Comparison of ENCODE assay signal across 30 cellular contexts in genomic region chr1:117553468-117553867, GRCh38.
"Had no signal": no experiment of that assay in that cellular context is flagged by ENCODE, and none has a peak within 500 bp of the region (broad histone marks: within the 10 kb centered on the region; RNA-seq: fewer than 3 reads in every experiment).

No MANE protein-coding gene starts in this region.

- FAIRE-seq: bronchial epithelial cell, TTC549 had no signal

- DNase-seq: activated B cell treated with CpG ODN at 0.5 μM for 24 hours; activated CD4-positive, alpha-beta memory T cell treated with anti-CD3 and anti-CD28 coated beads, Interleukin-2, amount 10 ng/mL, durations not matched to agents 7 days and 5 days; activated CD4-positive, alpha-beta T cell treated with anti-CD3 and anti-CD28 coated beads for 4 hours; activated CD4-positive, alpha-beta T cell treated with anti-CD3 and anti-CD28 coated beads, Interleukin-2, amount 10 ng/mL, durations not matched to agents 24 days and 14 days; activated CD4-positive, alpha-beta T cell treated with anti-CD3 and anti-CD28 coated beads, Interleukin-2, amount 50 U/mL, for 1 hour; activated CD4-positive, alpha-beta T cell treated with anti-CD3 and anti-CD28 coated beads, Interleukin-2, amount 50 U/mL, for 4 hours; activated CD4-positive, CD25-positive, alpha-beta regulatory T cell treated with anti-CD3 and anti-CD28 coated beads, Interleukin-2, amount 50 U/mL, for 72 hours; activated CD8-positive, alpha-beta memory T cell treated with anti-CD3 and anti-CD28 coated beads for 24 hours; activated CD8-positive, alpha-beta memory T cell treated with anti-CD3 and anti-CD28 coated beads, Interleukin-2, amount 10 ng/mL, durations not matched to agents 7 days and 5 days; activated CD8-positive, alpha-beta memory T cell treated with anti-CD3 and anti-CD28 coated beads, Interleukin-2, amount 50 U/mL, for 48 hours; activated CD8-positive, alpha-beta T cell treated with anti-CD3 and anti-CD28 coated beads, Interleukin-2, amount 10 ng/mL, durations not matched to agents 7 days and 5 days; activated effector memory CD4-positive, alpha-beta T cell treated with Interleukin-2 at 50 U/mL for 16 hours; activated gamma-delta T cell; activated naive CD4-positive, alpha-beta T cell treated with anti-CD3 and anti-CD28 coated beads, Interleukin-2, amount 10 ng/mL, durations not matched to agents 7 days and 5 days; activated naive CD4-positive, alpha-beta T cell treated with Interleukin-2 at 50 U/mL for 16 hours; activated naive CD8-positive, alpha-beta T cell treated with anti-CD3 and anti-CD28 coated beads, Interleukin-2, amount 10 ng/mL, durations not matched to agents 7 days and 5 days; activated naive CD8-positive, alpha-beta T cell treated with anti-CD3 and anti-CD28 coated beads, Interleukin-2, amount 50 U/mL, for 24 hours; activated T-cell treated with anti-CD3 and anti-CD28 coated beads, Interleukin-2, amount 50 U/mL, for 24 hours; activated T-cell treated with anti-CD3 and anti-CD28 coated beads, Interleukin-2, amount 50 U/mL, for 48 hours; amygdala; anterior cingulate cortex; caudate nucleus; cerebellar nuclear complex; T-helper 2 cell; T-helper 9 cell had no signal

- H3K4me1 ChIP-seq: ascending aorta had no signal

- ATAC-seq: activated CD8-positive, alpha-beta memory T cell treated with anti-CD3 and anti-CD28 coated beads, Interleukin-2, amount 10 ng/mL, durations not matched to agents 7 days and 5 days; activated CD8-positive, alpha-beta T cell treated with anti-CD3 and anti-CD28 coated beads, Interleukin-2, amount 10 ng/mL, durations not matched to agents 7 days and 5 days; activated naive CD8-positive, alpha-beta T cell treated with anti-CD3 and anti-CD28 coated beads, Interleukin-2, amount 50 U/mL, for 24 hours had no signal

- H3K27me3 ChIP-seq: ascending aorta, cardiac muscle cell had no signal

- H3K9me3 ChIP-seq: ascending aorta had no signal

- H3K27ac ChIP-seq: ascending aorta, cardiac muscle cell, VCaP had no signal

- H3K4me3 ChIP-seq: ascending aorta, cardiac muscle cell had no signal

- H3K36me3 ChIP-seq: ascending aorta, cardiac muscle cell had no signal
